1 cellular context compared by ENCODE assay signal in genomic region chr10:59895629-59896116, GRCh38.
A peak's percentile ranks its signal among the peaks of the same experiment; 100 is the strongest.
TF ChIP-seq lines count a peak whose summit lies in the region.

No MANE protein-coding gene starts in this region.

TF ChIP-seq in HepG2, 621 proteins besides CTCF, POLR2A, EP300 and RAD21 (continued from another document and continues in another):
- 0 out of 2 replicates have a peak, but pooled peaks have one; percentile 25 for TF ChIP-seq SIN3B (IDR thresholded peaks at IDR 0.05; ENCODE audit: low read length)
- TF ChIP-seq PAF1 (CRISPR knock-in tag; IDR thresholded peaks at IDR 0.05), result no peak
- TF ChIP-seq TFDP2 (CRISPR knock-in tag; IDR thresholded peaks at IDR 0.05), result 0 out of 2 replicates have a peak, but pooled peaks have one; percentile 51
- TF ChIP-seq PHF8 (CRISPR knock-in tag; IDR thresholded peaks at IDR 0.05), result 0 out of 2 replicates have a peak, but pooled peaks have one; percentile 23
- no peak for TF ChIP-seq CHCHD3 (CRISPR knock-in tag; IDR thresholded peaks at IDR 0.05)
- peak; percentile 99 for TF ChIP-seq BCL6 (CRISPR knock-in tag; IDR thresholded peaks at IDR 0.05)
- TF ChIP-seq, protein P1, sequence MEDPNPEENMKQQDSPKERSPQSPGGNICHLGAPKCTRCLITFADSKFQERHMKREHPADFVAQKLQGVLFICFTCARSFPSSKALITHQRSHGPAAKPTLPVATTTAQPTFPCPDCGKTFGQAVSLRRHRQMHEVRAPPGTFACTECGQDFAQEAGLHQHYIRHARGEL (CRISPR knock-in tag; IDR thresholded peaks at IDR 0.05), result no peak
- TF ChIP-seq, protein P2, sequence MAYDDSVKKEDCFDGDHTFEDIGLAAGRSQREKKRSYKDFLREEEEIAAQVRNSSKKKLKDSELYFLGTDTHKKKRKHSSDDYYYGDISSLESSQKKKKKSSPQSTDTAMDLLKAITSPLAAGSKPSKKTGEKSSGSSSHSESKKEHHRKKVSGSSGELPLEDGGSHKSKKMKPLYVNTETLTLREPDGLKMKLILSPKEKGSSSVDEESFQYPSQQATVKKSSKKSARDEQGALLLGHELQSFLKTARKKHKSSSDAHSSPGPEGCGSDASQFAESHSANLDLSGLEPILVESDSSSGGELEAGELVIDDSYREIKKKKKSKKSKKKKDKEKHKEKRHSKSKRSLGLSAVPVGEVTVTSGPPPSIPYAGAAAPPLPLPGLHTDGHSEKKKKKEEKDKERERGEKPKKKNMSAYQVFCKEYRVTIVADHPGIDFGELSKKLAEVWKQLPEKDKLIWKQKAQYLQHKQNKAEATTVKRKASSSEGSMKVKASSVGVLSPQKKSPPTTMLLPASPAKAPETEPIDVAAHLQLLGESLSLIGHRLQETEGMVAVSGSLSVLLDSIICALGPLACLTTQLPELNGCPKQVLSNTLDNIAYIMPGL (CRISPR knock-in tag; IDR thresholded peaks at IDR 0.05; ENCODE audit: borderline replicate concordance in 1 of 2, low read depth in 1 of 2), result peak in 1 of 2 experiments; percentile 22; a peak in 1 of 4 replicates
- TF ChIP-seq ZNF552 (CRISPR knock-in tag; IDR thresholded peaks at IDR 0.05; ENCODE audit: borderline replicate concordance), result no peak
- TF ChIP-seq ZXDC (CRISPR knock-in tag; IDR thresholded peaks at IDR 0.05), result no peak
- TF ChIP-seq, protein P3, sequence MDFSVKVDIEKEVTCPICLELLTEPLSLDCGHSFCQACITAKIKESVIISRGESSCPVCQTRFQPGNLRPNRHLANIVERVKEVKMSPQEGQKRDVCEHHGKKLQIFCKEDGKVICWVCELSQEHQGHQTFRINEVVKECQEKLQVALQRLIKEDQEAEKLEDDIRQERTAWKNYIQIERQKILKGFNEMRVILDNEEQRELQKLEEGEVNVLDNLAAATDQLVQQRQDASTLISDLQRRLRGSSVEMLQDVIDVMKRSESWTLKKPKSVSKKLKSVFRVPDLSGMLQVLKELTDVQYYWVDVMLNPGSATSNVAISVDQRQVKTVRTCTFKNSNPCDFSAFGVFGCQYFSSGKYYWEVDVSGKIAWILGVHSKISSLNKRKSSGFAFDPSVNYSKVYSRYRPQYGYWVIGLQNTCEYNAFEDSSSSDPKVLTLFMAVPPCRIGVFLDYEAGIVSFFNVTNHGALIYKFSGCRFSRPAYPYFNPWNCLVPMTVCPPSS (IDR thresholded peaks at IDR 0.05), result no peak
- peak; percentile 57 for TF ChIP-seq PAXIP1 (CRISPR knock-in tag; conservative IDR thresholded peaks at IDR 0.05)
- no peak for TF ChIP-seq MBNL3 (CRISPR knock-in tag; conservative IDR thresholded peaks at IDR 0.05)
- no peak for TF ChIP-seq DR1 (CRISPR knock-in tag; IDR thresholded peaks at IDR 0.05)
- TF ChIP-seq, protein P4, sequence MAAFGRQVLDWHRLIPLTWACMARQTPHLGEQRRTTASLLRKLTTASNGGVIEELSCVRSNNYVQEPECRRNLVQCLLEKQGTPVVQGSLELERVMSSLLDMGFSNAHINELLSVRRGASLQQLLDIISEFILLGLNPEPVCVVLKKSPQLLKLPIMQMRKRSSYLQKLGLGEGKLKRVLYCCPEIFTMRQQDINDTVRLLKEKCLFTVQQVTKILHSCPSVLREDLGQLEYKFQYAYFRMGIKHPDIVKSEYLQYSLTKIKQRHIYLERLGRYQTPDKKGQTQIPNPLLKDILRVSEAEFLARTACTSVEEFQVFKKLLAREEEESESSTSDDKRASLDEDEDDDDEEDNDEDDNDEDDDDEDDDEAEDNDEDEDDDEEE (CRISPR knock-in tag; IDR thresholded peaks at IDR 0.05), result no peak
- TF ChIP-seq ZSCAN22 (CRISPR knock-in tag; IDR thresholded peaks at IDR 0.05), result no peak
- TF ChIP-seq POLR2AphosphoS5 (IDR thresholded peaks at IDR 0.05; ENCODE audit: low read depth, low read length), result no peak
- TF ChIP-seq NFRKB (IDR thresholded peaks at IDR 0.05), result no peak
- TF ChIP-seq DMAP1 (CRISPR knock-in tag; IDR thresholded peaks at IDR 0.05), result peak; percentile 33; the same call in 1 of the 2 replicates
- TF ChIP-seq, protein P5, sequence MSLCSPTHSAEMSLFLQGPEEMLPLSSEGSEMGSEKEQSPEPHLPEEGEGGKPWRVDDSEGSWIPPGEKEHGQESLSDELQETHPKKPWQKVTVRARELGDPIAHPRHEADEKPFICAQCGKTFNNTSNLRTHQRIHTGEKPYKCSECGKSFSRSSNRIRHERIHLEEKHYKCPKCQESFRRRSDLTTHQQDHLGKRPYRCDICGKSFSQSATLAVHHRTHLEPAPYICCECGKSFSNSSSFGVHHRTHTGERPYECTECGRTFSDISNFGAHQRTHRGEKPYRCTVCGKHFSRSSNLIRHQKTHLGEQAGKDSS (CRISPR knock-in tag; IDR thresholded peaks at IDR 0.05; ENCODE audit: borderline replicate concordance, low read depth), result no peak
- TF ChIP-seq, protein P6, sequence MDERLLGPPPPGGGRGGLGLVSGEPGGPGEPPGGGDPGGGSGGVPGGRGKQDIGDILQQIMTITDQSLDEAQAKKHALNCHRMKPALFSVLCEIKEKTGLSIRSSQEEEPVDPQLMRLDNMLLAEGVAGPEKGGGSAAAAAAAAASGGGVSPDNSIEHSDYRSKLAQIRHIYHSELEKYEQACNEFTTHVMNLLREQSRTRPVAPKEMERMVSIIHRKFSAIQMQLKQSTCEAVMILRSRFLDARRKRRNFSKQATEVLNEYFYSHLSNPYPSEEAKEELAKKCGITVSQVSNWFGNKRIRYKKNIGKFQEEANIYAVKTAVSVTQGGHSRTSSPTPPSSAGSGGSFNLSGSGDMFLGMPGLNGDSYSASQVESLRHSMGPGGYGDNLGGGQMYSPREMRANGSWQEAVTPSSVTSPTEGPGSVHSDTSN (CRISPR knock-in tag; IDR thresholded peaks at IDR 0.05), result no peak
- TF ChIP-seq ZNF280B (CRISPR knock-in tag; IDR thresholded peaks at IDR 0.05; ENCODE audit: borderline replicate concordance), result no peak
- TF ChIP-seq DMTF1 (CRISPR knock-in tag; IDR thresholded peaks at IDR 0.05), result no peak
- TF ChIP-seq, protein P7, sequence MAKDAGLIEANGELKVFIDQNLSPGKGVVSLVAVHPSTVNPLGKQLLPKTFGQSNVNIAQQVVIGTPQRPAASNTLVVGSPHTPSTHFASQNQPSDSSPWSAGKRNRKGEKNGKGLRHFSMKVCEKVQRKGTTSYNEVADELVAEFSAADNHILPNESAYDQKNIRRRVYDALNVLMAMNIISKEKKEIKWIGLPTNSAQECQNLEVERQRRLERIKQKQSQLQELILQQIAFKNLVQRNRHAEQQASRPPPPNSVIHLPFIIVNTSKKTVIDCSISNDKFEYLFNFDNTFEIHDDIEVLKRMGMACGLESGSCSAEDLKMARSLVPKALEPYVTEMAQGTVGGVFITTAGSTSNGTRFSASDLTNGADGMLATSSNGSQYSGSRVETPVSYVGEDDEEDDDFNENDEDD (CRISPR knock-in tag; IDR thresholded peaks at IDR 0.05; ENCODE audit: borderline replicate concordance), result peak; percentile 74; the same call in 1 of the 2 replicates
- TF ChIP-seq ONECUT2 (CRISPR knock-in tag; IDR thresholded peaks at IDR 0.05), result no peak
- TF ChIP-seq, protein P8, sequence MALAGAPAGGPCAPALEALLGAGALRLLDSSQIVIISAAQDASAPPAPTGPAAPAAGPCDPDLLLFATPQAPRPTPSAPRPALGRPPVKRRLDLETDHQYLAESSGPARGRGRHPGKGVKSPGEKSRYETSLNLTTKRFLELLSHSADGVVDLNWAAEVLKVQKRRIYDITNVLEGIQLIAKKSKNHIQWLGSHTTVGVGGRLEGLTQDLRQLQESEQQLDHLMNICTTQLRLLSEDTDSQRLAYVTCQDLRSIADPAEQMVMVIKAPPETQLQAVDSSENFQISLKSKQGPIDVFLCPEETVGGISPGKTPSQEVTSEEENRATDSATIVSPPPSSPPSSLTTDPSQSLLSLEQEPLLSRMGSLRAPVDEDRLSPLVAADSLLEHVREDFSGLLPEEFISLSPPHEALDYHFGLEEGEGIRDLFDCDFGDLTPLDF (CRISPR knock-in tag; IDR thresholded peaks at IDR 0.05), result no peak
- TF ChIP-seq ZNF616 (CRISPR knock-in tag; IDR thresholded peaks at IDR 0.05; ENCODE audit: low read depth), result no peak
- TF ChIP-seq CREM (IDR thresholded peaks at IDR 0.05), result no peak; the same call in 1 of the 2 replicates
- no peak for TF ChIP-seq CREM (CRISPR knock-in tag; IDR thresholded peaks at IDR 0.05)
- TF ChIP-seq MAX (IDR thresholded peaks at IDR 0.05), result peak; percentile 86
- TF ChIP-seq ZNF383 (CRISPR knock-in tag; IDR thresholded peaks at IDR 0.05; ENCODE audit: borderline replicate concordance), result no peak
- TF ChIP-seq WIZ (CRISPR knock-in tag; IDR thresholded peaks at IDR 0.05), result no peak
- TF ChIP-seq ZNF430 (CRISPR knock-in tag; IDR thresholded peaks at IDR 0.05), result 0 out of 2 replicates have a peak, but pooled peaks have one; percentile 10
- no peak for TF ChIP-seq RFX1 (IDR thresholded peaks at IDR 0.05)
- TF ChIP-seq IKZF1 (IDR thresholded peaks at IDR 0.05), result no peak
- peak; percentile 38 for TF ChIP-seq XRCC5 (optimal IDR thresholded peaks at IDR 0.05; ENCODE audit: low read length)
- no peak for TF ChIP-seq ZNF713 (CRISPR knock-in tag; IDR thresholded peaks at IDR 0.05)
- TF ChIP-seq HNF4A (CRISPR knock-in tag; IDR thresholded peaks at IDR 0.05), result peak; percentile 51; the same call in 1 of the 2 replicates
- no peak for TF ChIP-seq ZNF251 (CRISPR knock-in tag; IDR thresholded peaks at IDR 0.05)
- no peak for TF ChIP-seq HNRNPL (IDR thresholded peaks at IDR 0.05; ENCODE audit: low read depth, low read length)
